In genomic region chr9:72509635-72510034, GRCh38 we compare ENCODE assay signal across 9 cellular contexts. TPM values are rescaled to one million over a fixed set of nuclear protein-coding genes. Genes with fewer than 3 reads are reported as not detected.
A peak's percentile ranks its signal among the peaks of the same experiment; 100 is the strongest.
DNase-seq lines count a peak whose midpoint lies in the region; ATAC-seq and TF ChIP-seq lines count a peak whose summit lies in the region.
"Had no signal": no experiment of that assay in that cellular context is flagged by ENCODE, and none has a peak within 500 bp of the region (broad histone marks: within the 10 kb centered on the region; RNA-seq: fewer than 3 reads in every experiment).

No MANE protein-coding gene starts in this region.

- DNase-seq in RPMI7951 (ENCODE audit: low read depth) (peak; percentile 42), NCI-H1694 (lab: John Stamatoyannopoulos, UW) (no peak), left lobe of liver (ENCODE audit: low spot score) (no peak), testis (no peak), upper lobe of right lung (no peak)

- WGBS in testis, 2 donors, result 29 to 62% methylated on average over 1 of the region's 1 CpG

- H3K9me3 ChIP-seq in neuron (ENCODE audit: low read length) (no peaks in the 10 kb centered on the region), testis (no peaks in the 10 kb centered on the region), upper lobe of right lung (no peaks in the 10 kb centered on the region)

- H3K4me1 ChIP-seq in neuron (ENCODE audit: insufficient read depth, low read length) (no peaks in the 10 kb centered on the region), testis (no peaks in the 10 kb centered on the region), upper lobe of right lung (no peaks in the 10 kb centered on the region)

- H3K4me3 ChIP-seq in neuron (ENCODE audit: low read length) (no peak overlapping the region), testis (no peak overlapping the region), upper lobe of right lung (no peak overlapping the region)

- H2AFZ ChIP-seq in neuron (ENCODE audit: low read depth, low read length), result peak overlapping the region; percentile 32

- no peaks in the 10 kb centered on the region for H3K27me3 ChIP-seq in neuron (ENCODE audit: insufficient read depth, low read length)
- H3K27me3 ChIP-seq in testis, result no peaks in the 10 kb centered on the region
- H3K27me3 ChIP-seq in upper lobe of right lung, result no peaks in the 10 kb centered on the region

- H3K27ac ChIP-seq in testis, result peak overlapping the region in 1 of 2 donors; percentile 14
- no peak overlapping the region for H3K27ac ChIP-seq in upper lobe of right lung
- H3K27ac ChIP-seq: KMS-11 had no signal

- ATAC-seq in GM18873 (IDR thresholded peaks at IDR 0.05; ENCODE audit: low FRiP score, unreplicated experiment), result peak; percentile 96
- peak; percentile 95 for ATAC-seq in HG02678 (IDR thresholded peaks at IDR 0.05; ENCODE audit: unreplicated experiment)
- no peak for ATAC-seq in left lobe of liver
- ATAC-seq in upper lobe of right lung, result no peak

- no peak for TF ChIP-seq POLR2A in testis (IDR thresholded peaks at IDR 0.05)

- H3K36me3 ChIP-seq in neuron (ENCODE audit: insufficient read depth, low read length) (no peaks in the 10 kb centered on the region), testis (ENCODE audit: low read depth, missing control alignments) (no peaks in the 10 kb centered on the region), upper lobe of right lung (no peaks in the 10 kb centered on the region)

- intact Hi-C loops in testis (cut with DNase I; ENCODE audit: low total_unique reads), result no loop called here
- intact Hi-C loops in upper lobe of right lung (cut with DNase I), result no loop called here

- TF ChIP-seq CTCF in testis (IDR thresholded peaks at IDR 0.05), result no peak
- no peak for TF ChIP-seq CTCF in upper lobe of right lung (IDR thresholded peaks at IDR 0.05)

RNA-seq across cellular contexts. Expression of gene TMC1, which starts 11.8 kb away (rescaled TPM):
- 0.29 TPM in 1 of 2 replicates, not detected in the other for total RNA-seq in RPMI7951 (2014; rRNA removed; shearing (Covaris generic))
- total RNA-seq in left lobe of liver (0.18 TPM), testis (1 to 10 TPM; 2.0 to 5.4 TPM), upper lobe of right lung (not detected)
- polyA plus RNA-seq in testis (ENCODE audit: insufficient read depth, low read depth, low replicate concordance), result 3.0 TPM

Comparison
In these comparisons a context has a peak if more than half of its experiments do, and no peak if none do; other contexts are left out.
1. ATAC-seq: peak in GM18873 (single experiment) and HG02678 (single experiment); none in left lobe of liver (single experiment) and upper lobe of right lung (single experiment).